1 cellular context compared by ENCODE assay signal in genomic region chr3:195954052-195954751, GRCh38.
A peak's percentile ranks its signal among the peaks of the same experiment; 100 is the strongest.
TF ChIP-seq lines count a peak whose summit lies in the region.

No MANE protein-coding gene starts in this region.

TF ChIP-seq in K562, 482 proteins besides CTCF, POLR2A, EP300 and RAD21 (continued from another document):
- TF ChIP-seq UBTF (IDR thresholded peaks at IDR 0.05; ENCODE audit: borderline replicate concordance in 1 of 2, low read depth in 2 of 2, low read length in 2 of 2), result 0 out of 4 replicates have a peak, but pooled peaks of 1 of the 2 experiments have one; percentile 52
- peak; percentile 80 for TF ChIP-seq TAF1 (IDR thresholded peaks at IDR 0.05; ENCODE audit: control insufficient read depth, extremely low read depth, insufficient read depth, low read length, severe bottlenecking)
